8 cellular contexts compared by ENCODE assay signal in the genomic region with DNA sequence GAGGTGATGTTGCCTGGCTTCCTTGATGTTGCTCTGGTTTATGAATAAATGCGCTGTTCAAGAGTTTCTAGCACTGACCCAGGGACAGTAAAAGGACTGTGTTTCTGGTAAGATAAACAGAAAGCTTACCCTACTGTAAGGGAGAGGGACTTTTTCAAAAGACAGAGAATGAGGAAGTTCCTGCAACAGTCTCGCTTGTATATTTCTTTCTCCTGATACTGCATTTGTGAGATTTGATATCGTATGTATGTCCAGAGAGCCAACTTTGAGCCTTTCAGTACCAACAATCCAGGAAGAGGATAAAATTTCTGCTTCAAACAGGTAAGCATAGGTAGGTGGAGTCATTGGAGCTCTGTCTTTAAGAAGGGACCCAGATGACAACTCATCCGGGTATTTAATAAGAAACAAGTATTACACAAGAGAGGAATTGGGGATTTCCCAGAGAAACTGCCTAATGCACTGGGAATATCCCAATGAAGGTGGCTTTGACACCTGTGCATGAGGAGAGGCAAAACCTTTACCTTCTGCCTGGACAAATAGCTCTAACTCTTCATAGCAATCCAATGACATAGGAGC. TPM values are rescaled to one million over a fixed set of nuclear protein-coding genes. Genes with fewer than 3 reads are reported as not detected.
DNase-seq lines count a peak whose midpoint lies in the region; ATAC-seq and TF ChIP-seq lines count a peak whose summit lies in the region.

No MANE protein-coding gene starts in this region.

- H3K4me1 Mint-ChIP-seq in activated T-helper 1 cell treated with anti-CD3 and anti-CD28 coated beads, Interleukin-12 subunit alpha, Interleukin-12 subunit beta, Interleukin-2, Interleukin-4 antibody, amounts not matched to agents 30 ng/mL and 10 ng/mL and 1 ng/mL, durations not matched to agents 14 hours and 24 hours and 36 hours (ENCODE audit: low read depth) = peaks cover 76% of the 10 kb centered on the region
- H3K4me1 Mint-ChIP-seq in stimulated activated effector memory CD8-positive, alpha-beta T cell treated with anti-CD3 and anti-CD28 coated beads, Interleukin-12 subunit alpha, Interleukin-12 subunit beta, amount 100 ng/mL, for 72 hours = peaks cover 48% of the 10 kb centered on the region

- TF ChIP-seq CTCF in WERI-Rb-1 (IDR thresholded peaks at IDR 0.05; ENCODE audit: low read depth, low read length) (no peak), testis (IDR thresholded peaks at IDR 0.05) (no peak)

- no peaks in the 10 kb centered on the region for H3K9me3 Mint-ChIP-seq in activated T-helper 1 cell treated with anti-CD3 and anti-CD28 coated beads, Interleukin-12 subunit alpha, Interleukin-12 subunit beta, Interleukin-2, Interleukin-4 antibody, amounts not matched to agents 30 ng/mL and 10 ng/mL and 1 ng/mL, durations not matched to agents 14 hours and 24 hours and 36 hours
- H3K9me3 Mint-ChIP-seq in stimulated activated effector memory CD8-positive, alpha-beta T cell treated with anti-CD3 and anti-CD28 coated beads, Interleukin-12 subunit alpha, Interleukin-12 subunit beta, amount 100 ng/mL, for 72 hours = no peaks in the 10 kb centered on the region

- H3K27ac ChIP-seq in WERI-Rb-1 = no peak overlapping the region
- H3K27ac ChIP-seq in testis = no peak overlapping the region

- WGBS in testis, 2 donors = 83 to 93% methylated on average over 4 of the region's 4 CpGs

- ATAC-seq in activated CD4-positive, CD25-positive, alpha-beta regulatory T cell treated with anti-CD3 and anti-CD28 coated beads, Interleukin-2, amount 50 U/mL, for 24 hours = peak; percentile 3 to 6
- peak; percentile 22 for ATAC-seq in HG03108 (IDR thresholded peaks at IDR 0.05; ENCODE audit: unreplicated experiment)
- no peak for ATAC-seq in stimulated activated effector memory CD8-positive, alpha-beta T cell treated with anti-CD3 and anti-CD28 coated beads, Interleukin-12 subunit alpha, Interleukin-12 subunit beta, amount 100 ng/mL, for 72 hours

- H3K36me3 ChIP-seq in WERI-Rb-1 = no peaks in the 10 kb centered on the region
- H3K36me3 ChIP-seq in testis (ENCODE audit: low read depth, missing control alignments) = no peaks in the 10 kb centered on the region

- DNase-seq in activated CD4-positive, CD25-positive, alpha-beta regulatory T cell (lab: John Stamatoyannopoulos, UW) = no peak
- DNase-seq in activated T-helper 1 cell treated with anti-CD3 and anti-CD28 coated beads, Interleukin-12 subunit alpha, Interleukin-12 subunit beta, Interleukin-2, Interleukin-4 antibody, amounts not matched to agents 30 ng/mL and 10 ng/mL and 1 ng/mL, durations not matched to agents 14 hours and 24 hours and 36 hours (ENCODE audit: low spot score) = no peak
- DNase-seq in stimulated activated effector memory CD8-positive, alpha-beta T cell treated with anti-CD3 and anti-CD28 coated beads, Interleukin-12 subunit alpha, Interleukin-12 subunit beta, amount 100 ng/mL, for 72 hours (ENCODE audit: low spot score in 2 of 2) = no peak
- DNase-seq in NCI-H2081 treated with DMSO at 0.1 percent for 48 hours (lab: John Stamatoyannopoulos, UW) = no peak
- no peak for DNase-seq in WERI-Rb-1
- no peak for DNase-seq in testis

- no peaks in the 10 kb centered on the region for H3K27me3 Mint-ChIP-seq in activated T-helper 1 cell treated with anti-CD3 and anti-CD28 coated beads, Interleukin-12 subunit alpha, Interleukin-12 subunit beta, Interleukin-2, Interleukin-4 antibody, amounts not matched to agents 30 ng/mL and 10 ng/mL and 1 ng/mL, durations not matched to agents 14 hours and 24 hours and 36 hours (ENCODE audit: insufficient read depth)

- H3K4me3 ChIP-seq in WERI-Rb-1 (ENCODE audit: low read depth, low read length) (no peak overlapping the region), testis (no peak overlapping the region)

- H3K36me3 Mint-ChIP-seq in activated T-helper 1 cell treated with anti-CD3 and anti-CD28 coated beads, Interleukin-12 subunit alpha, Interleukin-12 subunit beta, Interleukin-2, Interleukin-4 antibody, amounts not matched to agents 30 ng/mL and 10 ng/mL and 1 ng/mL, durations not matched to agents 14 hours and 24 hours and 36 hours (ENCODE audit: low read depth) = peaks cover 24% of the 10 kb centered on the region
- H3K36me3 Mint-ChIP-seq in stimulated activated effector memory CD8-positive, alpha-beta T cell treated with anti-CD3 and anti-CD28 coated beads, Interleukin-12 subunit alpha, Interleukin-12 subunit beta, amount 100 ng/mL, for 72 hours = no peaks in the 10 kb centered on the region

- H3K4me3 Mint-ChIP-seq in activated T-helper 1 cell treated with anti-CD3 and anti-CD28 coated beads, Interleukin-12 subunit alpha, Interleukin-12 subunit beta, Interleukin-2, Interleukin-4 antibody, amounts not matched to agents 30 ng/mL and 10 ng/mL and 1 ng/mL, durations not matched to agents 14 hours and 24 hours and 36 hours = peak overlapping the region; percentile 92
- H3K4me3 Mint-ChIP-seq in stimulated activated effector memory CD8-positive, alpha-beta T cell treated with anti-CD3 and anti-CD28 coated beads, Interleukin-12 subunit alpha, Interleukin-12 subunit beta, amount 100 ng/mL, for 72 hours = peak overlapping the region; percentile 72

- no peaks in the 10 kb centered on the region for H3K4me1 ChIP-seq in testis

- H3K27me3 ChIP-seq in WERI-Rb-1 (ENCODE audit: insufficient read depth, low read depth, severe bottlenecking) (no peaks in the 10 kb centered on the region), testis (no peaks in the 10 kb centered on the region)

- TF ChIP-seq POLR2A in testis (IDR thresholded peaks at IDR 0.05) = no peak

- peak overlapping the region; percentile 77 for H3K27ac Mint-ChIP-seq in activated T-helper 1 cell treated with anti-CD3 and anti-CD28 coated beads, Interleukin-12 subunit alpha, Interleukin-12 subunit beta, Interleukin-2, Interleukin-4 antibody, amounts not matched to agents 30 ng/mL and 10 ng/mL and 1 ng/mL, durations not matched to agents 14 hours and 24 hours and 36 hours
- H3K27ac Mint-ChIP-seq in stimulated activated effector memory CD8-positive, alpha-beta T cell treated with anti-CD3 and anti-CD28 coated beads, Interleukin-12 subunit alpha, Interleukin-12 subunit beta, amount 100 ng/mL, for 72 hours = peak overlapping the region; percentile 63

- no peaks in the 10 kb centered on the region for H3K9me3 ChIP-seq in WERI-Rb-1 (ENCODE audit: severe bottlenecking)
- no peaks in the 10 kb centered on the region for H3K9me3 ChIP-seq in testis

- intact Hi-C loops in activated T-helper 1 cell treated with anti-CD3 and anti-CD28 coated beads, Interleukin-12 subunit alpha, Interleukin-12 subunit beta, Interleukin-2, Interleukin-4 antibody, amounts not matched to agents 30 ng/mL and 10 ng/mL and 1 ng/mL, durations not matched to agents 14 hours and 24 hours and 36 hours (cut with micrococcal nuclease) = loop anchor here (1.0 to 5.0 kb wide), 4 partner anchors 11 to 1555 kb away; a partner anchor contains a TSS
- intact Hi-C loops in testis (cut with DNase I; ENCODE audit: low total_unique reads) = no loop called here

RNA-seq across cellular contexts. Expression of a gene that starts 0.8 kb away (rescaled TPM):
- 38.8 and 40.2 TPM in 2 replicates for total RNA-seq in activated T-helper 1 cell treated with anti-CD3 and anti-CD28 coated beads, Interleukin-12 subunit alpha, Interleukin-12 subunit beta, Interleukin-2, Interleukin-4 antibody, amounts not matched to agents 30 ng/mL and 10 ng/mL and 1 ng/mL, durations not matched to agents 14 hours and 24 hours and 36 hours
- total RNA-seq in testis = 1 to 10 TPM in 1 of 2 donors, under 1 TPM in 1; 0.50 to 1.1 TPM
- 2.4 TPM for polyA plus RNA-seq in testis (ENCODE audit: insufficient read depth, low read depth, low replicate concordance)

Comparison
In these comparisons a context has a peak if more than half of its experiments do, and no peak if none do; other contexts are left out.
1. RNA of a gene that starts 0.8 kb away (total RNA-seq): 38.8 to 40.2 TPM in activated T-helper 1 cell treated with anti-CD3 and anti-CD28 coated beads, Interleukin-12 subunit alpha, Interleukin-12 subunit beta, Interleukin-2, Interleukin-4 antibody, amounts not matched to agents 30 ng/mL and 10 ng/mL and 1 ng/mL, durations not matched to agents 14 hours and 24 hours and 36 hours; 0.50 to 1.1 TPM in testis; every median in the first group is over 10 times any median in the second.